Comparison of ENCODE assay signal across 8 cellular contexts in genomic region chrX:48937065-48937907, GRCh38.
A peak's percentile ranks its signal among the peaks of the same experiment; 100 is the strongest.
DNase-seq lines count a peak whose midpoint lies in the region; ATAC-seq and TF ChIP-seq lines count a peak whose summit lies in the region.

No MANE protein-coding gene starts in this region.

- H3K27me3 ChIP-seq in neutrophil = no peaks in the 10 kb centered on the region

- DNase-seq in Ammon's horn (ENCODE audit: low spot score) (peak; percentile 22), choroid plexus epithelial cell (ENCODE audit: low read depth) (peak; percentile 89), NCI-H345 (lab: John Stamatoyannopoulos, UW) (no peak), superior temporal gyrus (ENCODE audit: extremely low spot score) (no peak)
- DNase-seq in activated CD4-positive, CD25-positive, alpha-beta regulatory T cell treated with anti-CD3 and anti-CD28 coated beads, Interleukin-2, amount 50 U/mL, for 16 hours (ENCODE audit: low read depth, low spot score) = peak; percentile 79

- peak; percentile 55 for ATAC-seq in GM19395 (IDR thresholded peaks at IDR 0.05; ENCODE audit: unreplicated experiment)
- ATAC-seq in HG03460 (IDR thresholded peaks at IDR 0.05; ENCODE audit: unreplicated experiment) = peak; percentile 61

- H3K27ac ChIP-seq in neutrophil = peak overlapping the region; percentile 99

- no peak overlapping the region for H3K4me3 ChIP-seq in choroid plexus epithelial cell (ENCODE audit: low read depth, low read length)
- peak overlapping the region; percentile 53 to 58 for H3K4me3 ChIP-seq in neutrophil (ENCODE audit: low read depth in 1 of 2, low read length in 1 of 2)

- H3K9me3 ChIP-seq in neutrophil = no peaks in the 10 kb centered on the region

- TF ChIP-seq CTCF in choroid plexus epithelial cell (conservative IDR thresholded peaks at IDR 0.05; ENCODE audit: low read depth, low read length) = peak; percentile 46
- peak; percentile 82 for TF ChIP-seq CTCF in neutrophil (IDR thresholded peaks at IDR 0.05)

- peaks cover 15% of the 10 kb centered on the region for H3K36me3 ChIP-seq in neutrophil

- H3K4me1 ChIP-seq in neutrophil (ENCODE audit: control insufficient read depth in 1 of 2, insufficient read depth in 1 of 2, low read depth in 1 of 2, low read length in 1 of 2) = peaks cover 61 to 76% of the 10 kb centered on the region in 2 experiments

Comparison
In these comparisons a context has a peak if more than half of its experiments do, and no peak if none do; other contexts are left out.
1. DNase-seq: peak in Ammon's horn (single experiment), activated CD4-positive, CD25-positive, alpha-beta regulatory T cell treated with anti-CD3 and anti-CD28 coated beads, Interleukin-2, amount 50 U/mL, for 16 hours (single experiment) and choroid plexus epithelial cell (single experiment); none in NCI-H345 (single experiment) and superior temporal gyrus (single experiment).